Comparison of ENCODE assay signal across 14 cellular contexts in the genomic region with DNA sequence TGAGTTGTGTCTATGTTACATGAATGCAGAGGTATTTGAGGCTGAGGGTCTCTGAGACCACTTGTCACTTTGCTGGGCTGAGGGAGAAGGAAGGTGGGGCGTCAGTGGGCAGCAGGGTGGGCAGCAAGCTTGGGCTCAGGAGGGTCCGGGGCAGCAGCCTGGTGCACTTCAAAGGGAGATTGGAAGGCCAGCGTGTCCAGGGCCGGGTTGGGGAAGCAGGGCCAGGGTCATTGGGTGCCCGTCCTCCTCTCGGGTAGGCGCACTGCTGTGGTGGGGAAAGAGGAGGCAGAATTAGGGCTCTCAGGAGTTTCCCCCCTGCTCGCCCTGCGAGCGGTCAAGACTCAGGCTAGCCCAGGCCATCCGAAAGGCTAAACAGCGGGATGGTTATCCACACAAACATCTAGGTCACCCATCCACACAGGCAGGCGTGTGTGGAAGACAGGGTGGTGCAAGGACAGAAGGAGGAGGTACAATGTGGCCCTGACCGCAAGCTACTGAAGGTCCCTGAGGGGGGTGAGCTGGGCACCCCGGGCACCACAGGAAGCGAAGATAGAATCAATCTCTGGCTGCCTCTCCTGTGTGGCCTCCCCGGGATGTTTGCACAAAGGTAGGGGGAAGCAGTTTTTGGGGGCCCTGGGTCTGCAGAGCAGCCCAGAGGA. TPM values are rescaled to one million over a fixed set of nuclear protein-coding genes. Genes with fewer than 3 reads are reported as not detected.
A peak's percentile ranks its signal among the peaks of the same experiment; 100 is the strongest.
DNase-seq lines count a peak whose midpoint lies in the region; ATAC-seq lines count a peak whose summit lies in the region.
"Had no signal": no experiment of that assay in that cellular context is flagged by ENCODE, and none has a peak within 500 bp of the region (broad histone marks: within the 10 kb centered on the region; RNA-seq: fewer than 3 reads in every experiment).

No MANE protein-coding gene starts in this region.

- H3K27ac Mint-ChIP-seq in activated T-cell treated with anti-CD3 and anti-CD28 coated beads, Interleukin-2, amount 50 U/mL, for 72 hours, result peak overlapping the region; percentile 80
- H3K27ac Mint-ChIP-seq in activated T-helper 17 cell treated with anti-CD3 and anti-CD28 coated beads, Interleukin-2, amount 50 U/mL, for 72 hours, result peak overlapping the region; percentile 64
- peak overlapping the region; percentile 35 for H3K27ac Mint-ChIP-seq in memory B cell
- peak overlapping the region; percentile 84 for H3K27ac Mint-ChIP-seq in stimulated activated naive B cell treated with anti-CD40 and anti-IgM and Interleukin-4, amounts not matched to agents 10 μg/mL and 1 μg/mL and 100 μg/mL, for 72 hours
- H3K27ac Mint-ChIP-seq: activated CD4-positive, alpha-beta T cell treated with anti-CD3 and anti-CD28 coated beads for 36 hours; activated T-helper 2 cell treated with anti-CD3 and anti-CD28 coated beads, Interferon-gamma antibody, Interleukin-2, Interleukin-4, amounts not matched to agents 10 μg/mL and 5 μg/mL and 100 μg/mL, durations not matched to agents 14 hours and 24 hours and 36 hours had no signal

- peaks cover 3 to 6% of the 10 kb centered on the region in 2 donors for H3K36me3 Mint-ChIP-seq in activated T-cell treated with anti-CD3 and anti-CD28 coated beads, Interleukin-2, amount 50 U/mL, for 72 hours (ENCODE audit: insufficient read depth in 2 of 2)
- peaks cover 56% of the 10 kb centered on the region for H3K36me3 Mint-ChIP-seq in activated T-helper 17 cell treated with anti-CD3 and anti-CD28 coated beads, Interleukin-2, amount 50 U/mL, for 72 hours (ENCODE audit: low read depth)
- H3K36me3 Mint-ChIP-seq in memory B cell, result peaks cover 17% of the 10 kb centered on the region
- peaks cover 63 to 65% of the 10 kb centered on the region in 2 donors for H3K36me3 Mint-ChIP-seq in stimulated activated naive B cell treated with anti-CD40 and anti-IgM and Interleukin-4, amounts not matched to agents 10 μg/mL and 1 μg/mL and 100 μg/mL, for 72 hours

- ATAC-seq in activated T-cell treated with anti-CD3 and anti-CD28 coated beads, Interleukin-2, amount 50 U/mL, for 72 hours (replicated peaks in 1 of 2), result no peak
- no peak for ATAC-seq in activated T-helper 17 cell treated with anti-CD3 and anti-CD28 coated beads, Interleukin-2, amount 50 U/mL, for 72 hours (replicated peaks)
- no peak for ATAC-seq in memory B cell (ENCODE audit: low read depth)
- no peak for ATAC-seq in stimulated activated naive B cell treated with anti-CD40 and anti-IgM and Interleukin-4, amounts not matched to agents 10 μg/mL and 1 μg/mL and 100 μg/mL, for 72 hours (replicated peaks)
- ATAC-seq in HG02840 (IDR thresholded peaks at IDR 0.05; ENCODE audit: low FRiP score, unreplicated experiment), result no peak
- ATAC-seq: activated CD4-positive, alpha-beta T cell treated with anti-CD3 and anti-CD28 coated beads for 36 hours had no signal

- no peak overlapping the region for H3K4me3 Mint-ChIP-seq in activated T-cell treated with anti-CD3 and anti-CD28 coated beads, Interleukin-2, amount 50 U/mL, for 72 hours
- H3K4me3 Mint-ChIP-seq in activated T-helper 17 cell treated with anti-CD3 and anti-CD28 coated beads, Interleukin-2, amount 50 U/mL, for 72 hours, result no peak overlapping the region
- H3K4me3 Mint-ChIP-seq in memory B cell, result no peak overlapping the region
- H3K4me3 Mint-ChIP-seq in stimulated activated naive B cell treated with anti-CD40 and anti-IgM and Interleukin-4, amounts not matched to agents 10 μg/mL and 1 μg/mL and 100 μg/mL, for 72 hours, result no peak overlapping the region
- H3K4me3 Mint-ChIP-seq: activated CD4-positive, alpha-beta T cell treated with anti-CD3 and anti-CD28 coated beads for 36 hours had no signal

- H3K9me3 Mint-ChIP-seq in activated T-cell treated with anti-CD3 and anti-CD28 coated beads, Interleukin-2, amount 50 U/mL, for 72 hours, result no peaks in the 10 kb centered on the region
- no peaks in the 10 kb centered on the region for H3K9me3 Mint-ChIP-seq in activated T-helper 17 cell treated with anti-CD3 and anti-CD28 coated beads, Interleukin-2, amount 50 U/mL, for 72 hours
- no peaks in the 10 kb centered on the region for H3K9me3 Mint-ChIP-seq in memory B cell
- peaks cover 1 to 3% of the 10 kb centered on the region in 2 donors for H3K9me3 Mint-ChIP-seq in stimulated activated naive B cell treated with anti-CD40 and anti-IgM and Interleukin-4, amounts not matched to agents 10 μg/mL and 1 μg/mL and 100 μg/mL, for 72 hours
- H3K9me3 Mint-ChIP-seq: activated T-helper 2 cell treated with anti-CD3 and anti-CD28 coated beads, Interferon-gamma antibody, Interleukin-2, Interleukin-4, amounts not matched to agents 10 μg/mL and 5 μg/mL and 100 μg/mL, durations not matched to agents 14 hours and 24 hours and 36 hours had no signal

- peaks cover 25% of the 10 kb centered on the region for H3K4me1 Mint-ChIP-seq in activated T-cell treated with anti-CD3 and anti-CD28 coated beads, Interleukin-2, amount 50 U/mL, for 72 hours (ENCODE audit: low read depth)
- H3K4me1 Mint-ChIP-seq in activated T-helper 17 cell treated with anti-CD3 and anti-CD28 coated beads, Interleukin-2, amount 50 U/mL, for 72 hours, result peaks cover 23% of the 10 kb centered on the region
- H3K4me1 Mint-ChIP-seq in memory B cell, result peaks cover 50% of the 10 kb centered on the region
- peaks cover 62 to 93% of the 10 kb centered on the region in 2 donors for H3K4me1 Mint-ChIP-seq in stimulated activated naive B cell treated with anti-CD40 and anti-IgM and Interleukin-4, amounts not matched to agents 10 μg/mL and 1 μg/mL and 100 μg/mL, for 72 hours

- no peak for DNase-seq in activated T-cell treated with anti-CD3 and anti-CD28 coated beads, Interleukin-2, amount 50 U/mL, for 72 hours
- no peak for DNase-seq in activated T-cell treated with anti-CD3 and anti-CD28 coated beads for 4 hours
- DNase-seq in memory B cell (ENCODE audit: low spot score in 2 of 2), result no peak
- DNase-seq in stimulated activated naive B cell treated with anti-CD40 and anti-IgM and Interleukin-4, amounts not matched to agents 10 μg/mL and 1 μg/mL and 100 μg/mL, for 72 hours, result no peak
- no peak for DNase-seq in NCI-H146 (lab: John Stamatoyannopoulos, UW)
- DNase-seq in AG08395 (ENCODE audit: low spot score), result no peak
- DNase-seq: activated CD4-positive, alpha-beta T cell treated with anti-CD3 and anti-CD28 coated beads for 36 hours; kidney glomerular epithelial cell; NCI-H1048; stimulated activated CD4-positive, alpha-beta T cell treated with anti-CD3 and anti-CD28 coated beads, Interleukin-12 subunit alpha, Interleukin-12 subunit beta, amount 100 ng/mL, for 4 hours; thyroid gland had no signal

- no peaks in the 10 kb centered on the region for H3K27me3 Mint-ChIP-seq in activated T-cell treated with anti-CD3 and anti-CD28 coated beads, Interleukin-2, amount 50 U/mL, for 72 hours (ENCODE audit: low read depth)
- H3K27me3 Mint-ChIP-seq in activated T-helper 17 cell treated with anti-CD3 and anti-CD28 coated beads, Interleukin-2, amount 50 U/mL, for 72 hours, result no peaks in the 10 kb centered on the region
- no peaks in the 10 kb centered on the region for H3K27me3 Mint-ChIP-seq in memory B cell
- no peaks in the 10 kb centered on the region for H3K27me3 Mint-ChIP-seq in stimulated activated naive B cell treated with anti-CD40 and anti-IgM and Interleukin-4, amounts not matched to agents 10 μg/mL and 1 μg/mL and 100 μg/mL, for 72 hours
- H3K27me3 Mint-ChIP-seq: activated CD4-positive, alpha-beta T cell treated with anti-CD3 and anti-CD28 coated beads for 36 hours had no signal

RNA-seq across cellular contexts. Expression of gene MYO9B, which starts 37.7 kb away (rescaled TPM):
- total RNA-seq in activated T-cell treated with anti-CD3 and anti-CD28 coated beads, Interleukin-2, amount 50 U/mL, for 72 hours, result 100 to 1,000 TPM; 106 to 135 TPM
- total RNA-seq in activated T-helper 17 cell treated with anti-CD3 and anti-CD28 coated beads, Interleukin-2, amount 50 U/mL, for 72 hours, result 100 to 1,000 TPM; 149 to 152 TPM

RNA-seq across cellular contexts. Expression of gene HAUS8, which starts 38.0 kb away (rescaled TPM):
- 10 to 100 TPM; 37.3 to 45.6 TPM for total RNA-seq in activated T-cell treated with anti-CD3 and anti-CD28 coated beads, Interleukin-2, amount 50 U/mL, for 72 hours
- total RNA-seq in activated T-helper 17 cell treated with anti-CD3 and anti-CD28 coated beads, Interleukin-2, amount 50 U/mL, for 72 hours, result 10 to 100 TPM; 26.0 to 35.2 TPM
